27 cellular contexts compared by ENCODE assay signal in genomic region chr7:74318043-74318442, GRCh38.
"Had no signal": no experiment of that assay in that cellular context is flagged by ENCODE, and none has a peak within 500 bp of the region (broad histone marks: within the 10 kb centered on the region; RNA-seq: fewer than 3 reads in every experiment).

No MANE protein-coding gene starts in this region.

- H3K36me3 Mint-ChIP-seq: naive thymus-derived CD8-positive, alpha-beta T cell; stimulated activated effector memory CD8-positive, alpha-beta T cell treated with anti-CD3 and anti-CD28 coated beads, Interleukin-12 subunit alpha, Interleukin-12 subunit beta, amount 100 ng/mL, for 72 hours had no signal

- DNase-seq: effector CD8-positive, alpha-beta T cell; endodermal cell; foreskin melanocyte; hypothalamus; left ventricle myocardium superior; lower lobe of right lung; naive thymus-derived CD8-positive, alpha-beta T cell; nephron progenitor cell; nucleus accumbens; ovary; posterior cingulate gyrus; psoas muscle; right cardiac atrium; sigmoid colon; stimulated activated CD4-positive, alpha-beta T cell treated with anti-CD3 and anti-CD28 coated beads, Interleukin-2, amount 100 ng/mL, for 24 hours; stimulated activated CD4-positive, alpha-beta T cell treated with anti-CD3 and anti-CD28 coated beads, Interleukin-4, amount 100 ng/mL, for 24 hours had no signal

- H3K9me3 Mint-ChIP-seq: dendritic cell treated with granulocyte-macrophage colony-stimulating factor and Interleukin-4, amounts not matched to agents 40 ng/mL and 50 ng/mL, for 4 days; endodermal cell; naive thymus-derived CD8-positive, alpha-beta T cell; nephron progenitor cell; stimulated activated effector memory CD8-positive, alpha-beta T cell treated with anti-CD3 and anti-CD28 coated beads, Interleukin-12 subunit alpha, Interleukin-12 subunit beta, amount 100 ng/mL, for 72 hours; stimulated activated naive CD8-positive, alpha-beta T cell treated with anti-CD3 and anti-CD28 coated beads, Interleukin-15, Interleukin-2, amounts not matched to agents 100 ng/mL and 50 ng/mL, for 24 hours had no signal

- H3K27ac Mint-ChIP-seq: dendritic cell treated with granulocyte-macrophage colony-stimulating factor and Interleukin-4, amounts not matched to agents 40 ng/mL and 50 ng/mL, for 4 days; endodermal cell; nephron progenitor cell; stimulated activated naive CD8-positive, alpha-beta T cell treated with anti-CD3 and anti-CD28 coated beads, Interleukin-15, Interleukin-2, amounts not matched to agents 100 ng/mL and 50 ng/mL, for 24 hours had no signal

- H3K27me3 Mint-ChIP-seq: dendritic cell treated with granulocyte-macrophage colony-stimulating factor and Interleukin-4, amounts not matched to agents 40 ng/mL and 50 ng/mL, for 4 days; naive thymus-derived CD8-positive, alpha-beta T cell; stimulated activated naive CD8-positive, alpha-beta T cell treated with anti-CD3 and anti-CD28 coated beads, Interleukin-15, Interleukin-2, amounts not matched to agents 100 ng/mL and 50 ng/mL, for 24 hours had no signal

- H3K4me3 ChIP-seq: esophagus muscularis mucosa, lower lobe of right lung, ovary, psoas muscle, sigmoid colon, thoracic aorta, tibial nerve, upper lobe of left lung had no signal

- FAIRE-seq: colon, endothelial cell of umbilical vein, keratinocyte, urothelium cell line had no signal

- H3K4me1 Mint-ChIP-seq: endodermal cell had no signal

- H3K27ac ChIP-seq: esophagus muscularis mucosa, lower lobe of right lung, ovary, psoas muscle, sigmoid colon, thoracic aorta, tibial nerve, upper lobe of left lung had no signal

- H3K4me3 Mint-ChIP-seq: dendritic cell treated with granulocyte-macrophage colony-stimulating factor and Interleukin-4, amounts not matched to agents 40 ng/mL and 50 ng/mL, for 4 days; endodermal cell; naive thymus-derived CD8-positive, alpha-beta T cell; nephron progenitor cell; stimulated activated effector memory CD8-positive, alpha-beta T cell treated with anti-CD3 and anti-CD28 coated beads, Interleukin-12 subunit alpha, Interleukin-12 subunit beta, amount 100 ng/mL, for 72 hours; stimulated activated naive CD8-positive, alpha-beta T cell treated with anti-CD3 and anti-CD28 coated beads, Interleukin-15, Interleukin-2, amounts not matched to agents 100 ng/mL and 50 ng/mL, for 24 hours had no signal

- ATAC-seq: left ventricle myocardium superior; lower lobe of right lung; naive thymus-derived CD8-positive, alpha-beta T cell; psoas muscle; stimulated activated effector memory CD8-positive, alpha-beta T cell treated with anti-CD3 and anti-CD28 coated beads, Interleukin-12 subunit alpha, Interleukin-12 subunit beta, amount 100 ng/mL, for 72 hours had no signal
